Comparison of ENCODE assay signal across 18 cellular contexts in genomic region chr14:95388699-95389098, GRCh38.
A peak's percentile ranks its signal among the peaks of the same experiment; 100 is the strongest.
DNase-seq lines count a peak whose midpoint lies in the region; ATAC-seq and TF ChIP-seq lines count a peak whose summit lies in the region.
"Had no signal": no experiment of that assay in that cellular context is flagged by ENCODE, and none has a peak within 500 bp of the region (broad histone marks: within the 10 kb centered on the region; RNA-seq: fewer than 3 reads in every experiment).

No MANE protein-coding gene starts in this region.

- no peak for TF ChIP-seq CTCF in psoas muscle (IDR thresholded peaks at IDR 0.05)

- H3K4me1 ChIP-seq in right cardiac atrium (ENCODE audit: control insufficient read depth, insufficient read depth, low read length) (peaks cover 5% of the 10 kb centered on the region), psoas muscle (no peaks in the 10 kb centered on the region)

- no peak overlapping the region for H3K4me3 ChIP-seq in right cardiac atrium (ENCODE audit: low read length)
- H3K4me3 ChIP-seq in psoas muscle = no peak overlapping the region
- H3K4me3 ChIP-seq: PC-9 had no signal

- 64% methylated on average over 4 of the region's 4 CpGs for WGBS in right cardiac atrium
- 69 to 79% (median 76%) methylated on average over 4 of the region's 4 CpGs for WGBS in psoas muscle, 3 donors

- intact Hi-C loops in right cardiac atrium (cut with DNase I) (no loop called here), left cardiac atrium (cut with DNase I) (no loop called here), psoas muscle (cut with DNase I) (no loop called here)

- no peaks in the 10 kb centered on the region for H3K36me3 ChIP-seq in psoas muscle (ENCODE audit: insufficient read depth in 1 of 2, low read depth in 1 of 2)

- H3K9me3 ChIP-seq in right cardiac atrium (ENCODE audit: control insufficient read depth, low read length) (no peaks in the 10 kb centered on the region), psoas muscle (no peaks in the 10 kb centered on the region)

- H3K27me3 ChIP-seq in right cardiac atrium (ENCODE audit: control insufficient read depth, insufficient read depth) (no peaks in the 10 kb centered on the region), psoas muscle (ENCODE audit: insufficient read depth in 3 of 3, low read length in 2 of 3) (peaks cover 0 to 3% (median 0%) of the 10 kb centered on the region in 3 donors)

- ATAC-seq in right cardiac atrium (no peak), left cardiac atrium (no peak), psoas muscle (no peak)
- ATAC-seq: effector memory CD8-positive, alpha-beta T cell had no signal

- H3K27ac ChIP-seq in right cardiac atrium (ENCODE audit: low read length) (peak overlapping the region; percentile 46), psoas muscle (peak overlapping the region; percentile 0)
- H3K27ac ChIP-seq: PC-9 had no signal

- DNase-seq in right cardiac atrium (no peak), left cardiac atrium (no peak), dermis blood vessel endothelial cell (peak; percentile 40), psoas muscle (no peak), AML-193 (lab: John Stamatoyannopoulos, UW) (no peak), NCI-H446 treated with DMSO at 0.1 percent for 48 hours (lab: John Stamatoyannopoulos, UW) (no peak), DMS53 (lab: John Stamatoyannopoulos, UW) (no peak)
- DNase-seq in activated T-cell treated with anti-CD3 and anti-CD28 coated beads, Interleukin-2, amount 50 U/mL, for 48 hours = no peak
- DNase-seq: ACHN; activated CD4-positive, alpha-beta T cell treated with anti-CD3 and anti-CD28 coated beads, Interleukin-2, amount 50 U/mL, for 48 hours; activated effector memory CD4-positive, alpha-beta T cell treated with anti-CD3 and anti-CD28 coated beads, Interleukin-2, amount 50 U/mL, for 16 hours; effector memory CD8-positive, alpha-beta T cell; MM.1S; NCI-H187; NCI-H2227 treated with DMSO at 0.1 percent for 48 hours; PC-9; stimulated activated CD4-positive, alpha-beta T cell treated with anti-CD3 and anti-CD28 coated beads, Interleukin-15, amount 100 ng/mL, for 24 hours; T-helper 2 cell had no signal
